In genomic region chr17:46287587-46287986, GRCh38 we compare ENCODE assay signal across 7 cellular contexts. TPM values are rescaled to one million over a fixed set of nuclear protein-coding genes. Genes with fewer than 3 reads are reported as not detected.
DNase-seq lines count a peak whose midpoint lies in the region; TF ChIP-seq lines count a peak whose summit lies in the region.
"Not testable (repeated sequence)": the region's sequence is repeated elsewhere in the genome, so short reads cannot be mapped to it uniquely, and the experiment has no call there.

No MANE protein-coding gene starts in this region.

- not testable (repeated sequence) for H3K4me2 ChIP-seq in hepatocyte

- peak; percentile 28 for DNase-seq in DMS53 (lab: John Stamatoyannopoulos, UW)
- DNase-seq in activated effector memory CD4-positive, alpha-beta T cell treated with anti-CD3 and anti-CD28 coated beads, Interleukin-2, amount 50 U/mL, for 16 hours, result peak; percentile 57
- DNase-seq in ecto neural progenitor cell (ENCODE audit: low spot score), result peak; percentile 46
- DNase-seq in hepatocyte (ENCODE audit: low spot score); progenitor cell of endocrine pancreas (ENCODE audit: low spot score, unreplicated experiment): not testable (repeated sequence)
- peak; percentile 51 for DNase-seq in type B pancreatic cell (ENCODE audit: extremely low spot score, unreplicated experiment)

- not testable (repeated sequence) for H4K20me1 ChIP-seq in hepatocyte (ENCODE audit: insufficient read depth, poor library complexity, severe bottlenecking)

- H3K36me3 ChIP-seq in hepatocyte (replicated peaks; ENCODE audit: insufficient read depth, low read depth), result not testable (repeated sequence)

- not testable (repeated sequence) for H3K4me3 Mint-ChIP-seq in progenitor cell of endocrine pancreas (ENCODE audit: low read depth); type B pancreatic cell

- H3K9me3 Mint-ChIP-seq in progenitor cell of endocrine pancreas (ENCODE audit: low read depth); type B pancreatic cell: not testable (repeated sequence)

- not testable (repeated sequence) for H3K9me3 ChIP-seq in hepatocyte (ENCODE audit: low read depth)

- H3K27me3 Mint-ChIP-seq in progenitor cell of endocrine pancreas, type B pancreatic cell: not testable (repeated sequence)

- not testable (repeated sequence) for H3K36me3 Mint-ChIP-seq in progenitor cell of endocrine pancreas (ENCODE audit: insufficient read depth); type B pancreatic cell

- H3K4me1 ChIP-seq in hepatocyte (ENCODE audit: insufficient read depth), result not testable (repeated sequence)

- not testable (repeated sequence) for TF ChIP-seq CTCF in VCaP (conservative IDR thresholded peaks at IDR 0.05); hepatocyte (IDR thresholded peaks at IDR 0.05; ENCODE audit: poor library complexity); progenitor cell of endocrine pancreas (IDR thresholded peaks at IDR 0.05; ENCODE audit: unreplicated experiment); type B pancreatic cell (conservative IDR thresholded peaks at IDR 0.05)

- peak overlapping the region; percentile 77 for H3K27ac Mint-ChIP-seq in progenitor cell of endocrine pancreas
- not testable (repeated sequence) for H3K27ac Mint-ChIP-seq in type B pancreatic cell

- not testable (repeated sequence) for H3K79me2 ChIP-seq in hepatocyte

- not testable (repeated sequence) for H3K9me2 ChIP-seq in hepatocyte (replicated peaks; ENCODE audit: insufficient read depth)

- H3K4me1 Mint-ChIP-seq in progenitor cell of endocrine pancreas (ENCODE audit: low read depth) (peaks cover 19% of the 10 kb centered on the region), type B pancreatic cell (ENCODE audit: unreplicated experiment) (peaks cover 10% of the 10 kb centered on the region)

- not testable (repeated sequence) for H3K27me3 ChIP-seq in hepatocyte

- 77% methylated on average over 7 of the region's 7 CpGs for WGBS in hepatocyte (ENCODE audit: low lambda C conversion rate, missing lambda C conversion rate)

- peak overlapping the region; percentile 28; the same call in 1 of the 2 replicates for H3K27ac ChIP-seq in VCaP
- peak overlapping the region; percentile 36 for H3K27ac ChIP-seq in hepatocyte

- not testable (repeated sequence) for H3K4me3 ChIP-seq in hepatocyte

- H2AFZ ChIP-seq in hepatocyte, result not testable (repeated sequence)

RNA-seq across cellular contexts. Expression of gene LRRC37A, which starts 7.3 kb away (rescaled TPM):
- 1.4 and 1.9 TPM in 2 replicates for total RNA-seq in hepatocyte
- polyA plus RNA-seq in hepatocyte, result 1.2 and 1.3 TPM in 2 replicates
- 6.8 TPM in 2 replicates for total RNA-seq in progenitor cell of endocrine pancreas
- total RNA-seq in type B pancreatic cell (ENCODE audit: low replicate concordance), result 2.3 and 3.8 TPM in 2 replicates
